Comparison of ENCODE assay signal across 21 cellular contexts in genomic region chr9:87395804-87396458, GRCh38.
DNase-seq lines count a peak whose midpoint lies in the region; ATAC-seq, FAIRE-seq and TF ChIP-seq lines count a peak whose summit lies in the region.
"Had no signal": no experiment of that assay in that cellular context is flagged by ENCODE, and none has a peak within 500 bp of the region (broad histone marks: within the 10 kb centered on the region; RNA-seq: fewer than 3 reads in every experiment).

No MANE protein-coding gene starts in this region.

- H3K4me1 Mint-ChIP-seq in astrocyte (ENCODE audit: low read depth, unreplicated experiment): no peaks in the 10 kb centered on the region
- H3K4me1 Mint-ChIP-seq: activated CD4-positive, alpha-beta T cell treated with anti-CD3 and anti-CD28 coated beads, Interleukin-2, amount 10 ng/mL, durations not matched to agents 7 days and 5 days; CD4-positive, alpha-beta memory T cell; IgD-negative memory B cell; naive B cell had no signal

- no peak for TF ChIP-seq POLR2A in HepG2 (IDR thresholded peaks at IDR 0.05; ENCODE audit: insufficient read depth in 1 of 2, low read depth in 2 of 2, low read length in 2 of 2)

- POLR2A ChIA-PET in HepG2 (lab: Yijun Ruan, JAX): no interaction called here

- H3K36me3 Mint-ChIP-seq in astrocyte (ENCODE audit: low read depth, unreplicated experiment): no peaks in the 10 kb centered on the region
- H3K36me3 Mint-ChIP-seq: CD4-positive, alpha-beta memory T cell; IgD-negative memory B cell; naive B cell had no signal

- ATAC-seq in HepG2 (peak; percentile 99), upper lobe of right lung (peak; percentile 80), HG02885 (IDR thresholded peaks at IDR 0.05; ENCODE audit: poor library complexity, unreplicated experiment) (no peak)

- H2AFZ ChIP-seq in astrocyte (ENCODE audit: low read depth, low read length): no peak overlapping the region
- H2AFZ ChIP-seq in HepG2 (ENCODE audit: low read length): no peak overlapping the region

- FAIRE-seq in astrocyte (lab: Jason Lieb, UNC) (no peak), HepG2 (lab: Jason Lieb, UNC) (peak; percentile 90)
- FAIRE-seq: GM18507, keratinocyte had no signal

- no peaks in the 10 kb centered on the region for H3K27me3 Mint-ChIP-seq in astrocyte (ENCODE audit: low read depth, unreplicated experiment)
- H3K27me3 Mint-ChIP-seq: IgD-negative memory B cell, naive B cell had no signal

- no peak overlapping the region for H3K4me3 Mint-ChIP-seq in astrocyte (ENCODE audit: unreplicated experiment)
- H3K4me3 Mint-ChIP-seq: activated CD4-positive, alpha-beta T cell treated with anti-CD3 and anti-CD28 coated beads, Interleukin-2, amount 10 ng/mL, durations not matched to agents 7 days and 5 days; activated T-cell treated with anti-CD3 and anti-CD28 coated beads, Interleukin-2, amount 50 U/mL, for 24 hours; CD4-positive, alpha-beta memory T cell; IgD-negative memory B cell had no signal

- no peaks in the 10 kb centered on the region for H4K20me1 ChIP-seq in astrocyte (ENCODE audit: insufficient read depth, low read length)
- no peaks in the 10 kb centered on the region for H4K20me1 ChIP-seq in HepG2 (ENCODE audit: insufficient read depth, low read length)

- no peak for TF ChIP-seq RAD21 in HepG2 (CRISPR knock-in tag; IDR thresholded peaks at IDR 0.05)

- no peaks in the 10 kb centered on the region for H3K36me3 ChIP-seq in astrocyte (ENCODE audit: insufficient read depth, low read length)
- H3K36me3 ChIP-seq in HepG2 (replicated peaks in 1 of 2; ENCODE audit: control insufficient read depth in 1 of 2, insufficient read depth in 2 of 2, low read length in 2 of 2): no peaks in the 10 kb centered on the region
- no peaks in the 10 kb centered on the region for H3K36me3 ChIP-seq in upper lobe of right lung
- H3K36me3 ChIP-seq: SJCRH30 had no signal

- CTCF ChIA-PET in HepG2 (lab: Yijun Ruan, JAX; ENCODE audit: low intra/inter-chr PET ratio, low total read pairs): no interaction called here

- H3K27ac ChIP-seq in astrocyte (ENCODE audit: low read depth, low read length) (no peak overlapping the region), HepG2 (ENCODE audit: extremely low read length, insufficient read depth, low read length) (no peak overlapping the region), upper lobe of right lung (no peak overlapping the region)
- H3K27ac ChIP-seq: SJCRH30 had no signal

- no peak overlapping the region for H3K4me3 ChIP-seq in astrocyte (ENCODE audit: insufficient read depth, low read depth, low read length)
- H3K4me3 ChIP-seq in HepG2 (replicated peaks in 1 of 3; ENCODE audit: insufficient read depth in 1 of 3, low read depth in 2 of 3, low read length in 3 of 3): peak overlapping the region in 1 of 3 experiments; percentile 0; a peak in 2 of 6 replicates
- no peak overlapping the region for H3K4me3 ChIP-seq in upper lobe of right lung
- H3K4me3 ChIP-seq: SJCRH30 had no signal

- intact Hi-C loops in HepG2 (cut with micrococcal nuclease; ENCODE audit: unreplicated experiment) (loop anchor here (1.0 to 5.0 kb wide), 2 partner anchors 54 to 175 kb away; no protein-coding TSS in a partner anchor), upper lobe of right lung (cut with DNase I) (no loop called here)

- no peak for TF ChIP-seq CTCF in astrocyte (IDR thresholded peaks at IDR 0.05; ENCODE audit: insufficient read depth, low read depth, low read length)
- TF ChIP-seq CTCF in HepG2 (CRISPR knock-in tag; IDR thresholded peaks at IDR 0.05): peak; percentile 19; the same call in 1 of the 2 replicates
- no peak for TF ChIP-seq CTCF in upper lobe of right lung (IDR thresholded peaks at IDR 0.05)

- H3K79me2 ChIP-seq in astrocyte (ENCODE audit: insufficient read depth, low read length) (no peaks in the 10 kb centered on the region), HepG2 (ENCODE audit: insufficient read depth, low read length) (no peaks in the 10 kb centered on the region)

- H3K4me2 ChIP-seq in astrocyte (ENCODE audit: low read length) (no peak overlapping the region), HepG2 (ENCODE audit: low read depth, low read length) (peak overlapping the region; percentile 66)

- H3K9me3 ChIP-seq in astrocyte (ENCODE audit: insufficient read depth, low read depth, low read length) (no peaks in the 10 kb centered on the region), HepG2 (ENCODE audit: low read length) (no peaks in the 10 kb centered on the region), upper lobe of right lung (no peaks in the 10 kb centered on the region)

- BruUV-seq in HepG2 (replicated peaks; lab: Mats Ljungman, UMichigan): no TSS peak

- TF ChIP-seq EP300 in HepG2 (IDR thresholded peaks at IDR 0.05; ENCODE audit: low read depth in 2 of 2, low read length in 2 of 2) (peak in 1 of 2 experiments; percentile 64; a peak in 2 of 4 replicates), HepG2 (CRISPR knock-in tag; IDR thresholded peaks at IDR 0.05; ENCODE audit: borderline replicate concordance) (no peak)

- in situ Hi-C loops in HepG2 (cut with HindIII; ENCODE audit: extremely low pct_ligation_motif_present, low pct_unique_long_range_greater_than_20kb): no loop called here

- no peak overlapping the region for H3K27ac Mint-ChIP-seq in astrocyte (ENCODE audit: unreplicated experiment)
- H3K27ac Mint-ChIP-seq: activated CD4-positive, alpha-beta T cell treated with anti-CD3 and anti-CD28 coated beads, Interleukin-2, amount 10 ng/mL, durations not matched to agents 7 days and 5 days; activated T-cell treated with anti-CD3 and anti-CD28 coated beads, Interleukin-2, amount 50 U/mL, for 24 hours; CD4-positive, alpha-beta memory T cell; IgD-negative memory B cell; naive B cell had no signal

- peaks cover 6% of the 10 kb centered on the region for H3K9me3 Mint-ChIP-seq in astrocyte (ENCODE audit: unreplicated experiment)
- H3K9me3 Mint-ChIP-seq: activated CD4-positive, alpha-beta T cell treated with anti-CD3 and anti-CD28 coated beads, Interleukin-2, amount 10 ng/mL, durations not matched to agents 7 days and 5 days; activated T-cell treated with anti-CD3 and anti-CD28 coated beads, Interleukin-2, amount 50 U/mL, for 24 hours had no signal

- no peak overlapping the region for H3K9ac ChIP-seq in astrocyte (ENCODE audit: low read length)
- H3K9ac ChIP-seq in HepG2 (ENCODE audit: insufficient read depth, low read depth, low read length): no peak overlapping the region

- peak; percentile 47 for DNase-seq in DMS153 (lab: John Stamatoyannopoulos, UW)
- DNase-seq in DMS153 treated with DMSO at 0.1 percent for 48 hours (lab: John Stamatoyannopoulos, UW; ENCODE audit: unreplicated experiment): no peak
- peak; percentile 63 for DNase-seq in astrocyte (ENCODE audit: low read depth)
- DNase-seq in HepG2 (ENCODE audit: low spot score): peak; percentile 91
- DNase-seq in upper lobe of right lung: no peak
- no peak for DNase-seq in UCSD-AML1 (lab: John Stamatoyannopoulos, UW; ENCODE audit: unreplicated experiment)
- no peak for DNase-seq in NCI-H345 treated with DMSO at 0.1 percent for 48 hours (lab: John Stamatoyannopoulos, UW; ENCODE audit: unreplicated experiment)
- DNase-seq: 8988T; activated CD4-positive, alpha-beta T cell treated with anti-CD3 and anti-CD28 coated beads, Interleukin-2, amount 10 ng/mL, durations not matched to agents 7 days and 5 days; activated T-cell treated with anti-CD3 and anti-CD28 coated beads, Interleukin-2, amount 50 U/mL, for 24 hours; CD4-positive, alpha-beta memory T cell; glutamatergic neuron; naive B cell; NCI-H187; stimulated activated CD4-positive, alpha-beta T cell treated with anti-CD3 and anti-CD28 coated beads, Interleukin-2, amount 100 ng/mL, for 48 hours; T-helper 9 cell had no signal

- H3K27me3 ChIP-seq in astrocyte (ENCODE audit: insufficient read depth, low read length): no peaks in the 10 kb centered on the region
- H3K27me3 ChIP-seq in HepG2 (ENCODE audit: control insufficient read depth in 1 of 2, insufficient read depth in 2 of 2, low read length in 2 of 2): peaks cover 0 to 9% of the 10 kb centered on the region in 2 experiments; a peak in 3 of 5 replicates
- no peaks in the 10 kb centered on the region for H3K27me3 ChIP-seq in upper lobe of right lung
- H3K27me3 ChIP-seq: SJCRH30 had no signal

- WGBS in HepG2 (ENCODE audit: low lambda C conversion rate): 0% methylated on average over 11 of the region's 11 CpGs

- H3K4me1 ChIP-seq in astrocyte (ENCODE audit: insufficient read depth, low read length): peaks cover 2% of the 10 kb centered on the region
- H3K4me1 ChIP-seq in HepG2 (ENCODE audit: insufficient read depth, low read length): peaks cover 23% of the 10 kb centered on the region
- H3K4me1 ChIP-seq in upper lobe of right lung: no peaks in the 10 kb centered on the region

TF ChIP-seq in HepG2, 621 proteins besides CTCF, POLR2A, EP300 and RAD21 (continues in another document):
- TF ChIP-seq FOSL1 (CRISPR knock-in tag; IDR thresholded peaks at IDR 0.05; ENCODE audit: borderline replicate concordance) (no peak), ATF7-NPFF (CRISPR knock-in tag; IDR thresholded peaks at IDR 0.05; ENCODE audit: low read depth) (no peak), MXD1 (CRISPR knock-in tag; IDR thresholded peaks at IDR 0.05) (no peak)

Comparison
In these comparisons a context has a peak if more than half of its experiments do, and no peak if none do; other contexts are left out.
1. DNase-seq: peak in DMS153 (single experiment), astrocyte (single experiment) and HepG2 (single experiment); none in DMS153 treated with DMSO at 0.1 percent for 48 hours (single experiment), upper lobe of right lung (single experiment), UCSD-AML1 (single experiment) and NCI-H345 treated with DMSO at 0.1 percent for 48 hours (single experiment).